36 cellular contexts compared by ENCODE assay signal in the genomic region with DNA sequence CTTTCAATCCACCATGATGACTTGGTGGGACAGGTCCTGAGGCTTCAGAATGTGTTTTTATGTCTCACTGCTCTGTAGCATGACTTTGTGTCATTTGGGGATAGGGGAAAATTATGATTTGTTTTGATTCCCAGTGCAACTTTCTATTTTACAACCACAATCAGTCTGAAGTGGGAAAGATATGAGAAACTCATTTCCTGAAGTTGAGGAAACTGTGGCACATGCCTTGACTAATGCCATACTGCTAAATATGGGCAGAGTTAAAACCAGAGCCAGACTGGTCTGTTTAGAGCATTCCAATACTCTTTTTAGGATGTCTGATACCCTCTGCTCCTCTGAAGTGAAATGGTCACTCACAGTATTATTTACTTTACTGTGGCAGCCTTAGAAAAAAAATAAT.
"Had no signal": no experiment of that assay in that cellular context is flagged by ENCODE, and none has a peak within 500 bp of the region (broad histone marks: within the 10 kb centered on the region; RNA-seq: fewer than 3 reads in every experiment).

No MANE protein-coding gene starts in this region.

- H3K4me1 ChIP-seq: adrenal gland, gastroesophageal sphincter, prostate gland, suprapubic skin, tibial artery, upper lobe of right lung had no signal

- DNase-seq: activated CD4-positive, alpha-beta T cell treated with anti-CD3 and anti-CD28 coated beads, Interleukin-2, amount 10 ng/mL, durations not matched to agents 7 days and 5 days; activated CD8-positive, alpha-beta memory T cell treated with anti-CD3 and anti-CD28 coated beads, Interleukin-2, amount 10 ng/mL, durations not matched to agents 7 days and 5 days; activated CD8-positive, alpha-beta T cell treated with anti-CD3 and anti-CD28 coated beads, Interleukin-2, amount 10 ng/mL, durations not matched to agents 7 days and 5 days; activated naive CD4-positive, alpha-beta T cell; activated naive CD8-positive, alpha-beta T cell treated with anti-CD3 and anti-CD28 coated beads for 36 hours; activated T-cell treated with anti-CD3 and anti-CD28 coated beads, Interleukin-2, amount 50 U/mL, for 48 hours; adrenal gland; aorta; effector memory CD8-positive, alpha-beta T cell; erythroblast; islet precursor cell; left cardiac atrium; mammary epithelial cell; midbrain; naive thymus-derived CD4-positive, alpha-beta T cell; ovary; retina; small intestine; stimulated activated CD4-positive, alpha-beta T cell treated with anti-CD3 and anti-CD28 coated beads, Interleukin-1b, Interleukin-23, amount 100 ng/mL, for 48 hours; stimulated activated CD4-positive, alpha-beta T cell treated with anti-CD3 and anti-CD28 coated beads, Interleukin-4, amount 100 ng/mL, for 4 hours; stimulated activated CD8-positive, alpha-beta memory T cell treated with anti-CD3 and anti-CD28 coated beads, Interleukin-4, amount 100 ng/mL, for 48 hours; stimulated activated naive CD8-positive, alpha-beta T cell treated with anti-CD3 and anti-CD28 coated beads, Interleukin-15, amount 100 ng/mL, for 72 hours; T-helper 17 cell; T1000; tibial artery; upper lobe of right lung; WERI-Rb-1 had no signal

- ATAC-seq: activated CD4-positive, CD25-positive, alpha-beta regulatory T cell treated with anti-CD3 and anti-CD28 coated beads, Interleukin-2, amount 50 U/mL, for 24 hours; activated CD8-positive, alpha-beta memory T cell treated with anti-CD3 and anti-CD28 coated beads, Interleukin-2, amount 10 ng/mL, durations not matched to agents 7 days and 5 days; activated CD8-positive, alpha-beta T cell treated with anti-CD3 and anti-CD28 coated beads, Interleukin-2, amount 10 ng/mL, durations not matched to agents 7 days and 5 days; effector memory CD8-positive, alpha-beta T cell; gastroesophageal sphincter; left cardiac atrium; naive thymus-derived CD4-positive, alpha-beta T cell; sciatic nerve; stimulated activated memory B cell treated with anti-CD40 and anti-IgM and Interleukin-4, amounts not matched to agents 10 μg/mL and 1 μg/mL and 100 μg/mL, for 72 hours; stimulated activated naive CD8-positive, alpha-beta T cell treated with anti-CD3 and anti-CD28 coated beads, Interleukin-15, amount 100 ng/mL, for 72 hours; T-helper 17 cell; upper lobe of right lung had no signal

- H3K4me3 ChIP-seq: adrenal gland, coronary artery, gastroesophageal sphincter, hepatocyte, ovary, prostate gland, suprapubic skin, tibial artery, upper lobe of right lung had no signal

- H3K9me3 ChIP-seq: adrenal gland, gastroesophageal sphincter, ovary, prostate gland, suprapubic skin, tibial artery, upper lobe of right lung had no signal

- H3K27ac ChIP-seq: adrenal gland, coronary artery, gastroesophageal sphincter, hepatocyte, ovary, prostate gland, suprapubic skin, tibial artery, upper lobe of right lung, WERI-Rb-1 had no signal

- H3K27me3 ChIP-seq: adrenal gland, hepatocyte, ovary, suprapubic skin, tibial artery, upper lobe of right lung had no signal

- H3K27me3 Mint-ChIP-seq: activated CD8-positive, alpha-beta memory T cell treated with anti-CD3 and anti-CD28 coated beads, Interleukin-2, amount 10 ng/mL, durations not matched to agents 7 days and 5 days had no signal

- H3K4me3 Mint-ChIP-seq: activated CD4-positive, alpha-beta T cell treated with anti-CD3 and anti-CD28 coated beads, Interleukin-2, amount 10 ng/mL, durations not matched to agents 7 days and 5 days; activated CD8-positive, alpha-beta memory T cell treated with anti-CD3 and anti-CD28 coated beads, Interleukin-2, amount 10 ng/mL, durations not matched to agents 7 days and 5 days; activated CD8-positive, alpha-beta T cell treated with anti-CD3 and anti-CD28 coated beads, Interleukin-2, amount 10 ng/mL, durations not matched to agents 7 days and 5 days; activated naive CD8-positive, alpha-beta T cell treated with anti-CD3 and anti-CD28 coated beads for 36 hours; brain; effector memory CD8-positive, alpha-beta T cell; naive thymus-derived CD4-positive, alpha-beta T cell; stimulated activated memory B cell treated with anti-CD40 and anti-IgM and Interleukin-4, amounts not matched to agents 10 μg/mL and 1 μg/mL and 100 μg/mL, for 72 hours; stimulated activated naive CD8-positive, alpha-beta T cell treated with anti-CD3 and anti-CD28 coated beads, Interleukin-15, amount 100 ng/mL, for 72 hours; T-helper 17 cell had no signal

- H3K79me2 ChIP-seq: hepatocyte had no signal

- H3K4me2 ChIP-seq: hepatocyte had no signal

- H3K27ac Mint-ChIP-seq: activated CD4-positive, alpha-beta T cell treated with anti-CD3 and anti-CD28 coated beads, Interleukin-2, amount 10 ng/mL, durations not matched to agents 7 days and 5 days; activated CD8-positive, alpha-beta memory T cell treated with anti-CD3 and anti-CD28 coated beads, Interleukin-2, amount 10 ng/mL, durations not matched to agents 7 days and 5 days; activated CD8-positive, alpha-beta T cell treated with anti-CD3 and anti-CD28 coated beads, Interleukin-2, amount 10 ng/mL, durations not matched to agents 7 days and 5 days; activated naive CD8-positive, alpha-beta T cell treated with anti-CD3 and anti-CD28 coated beads for 36 hours; brain; effector memory CD8-positive, alpha-beta T cell; naive thymus-derived CD4-positive, alpha-beta T cell; stimulated activated memory B cell treated with anti-CD40 and anti-IgM and Interleukin-4, amounts not matched to agents 10 μg/mL and 1 μg/mL and 100 μg/mL, for 72 hours; stimulated activated naive CD8-positive, alpha-beta T cell treated with anti-CD3 and anti-CD28 coated beads, Interleukin-15, amount 100 ng/mL, for 72 hours; T-helper 17 cell had no signal

- H2AFZ ChIP-seq: hepatocyte had no signal

- H3K36me3 Mint-ChIP-seq: activated CD8-positive, alpha-beta memory T cell treated with anti-CD3 and anti-CD28 coated beads, Interleukin-2, amount 10 ng/mL, durations not matched to agents 7 days and 5 days; activated naive CD8-positive, alpha-beta T cell treated with anti-CD3 and anti-CD28 coated beads for 36 hours; brain; naive thymus-derived CD4-positive, alpha-beta T cell; stimulated activated memory B cell treated with anti-CD40 and anti-IgM and Interleukin-4, amounts not matched to agents 10 μg/mL and 1 μg/mL and 100 μg/mL, for 72 hours had no signal

- H3K36me3 ChIP-seq: adrenal gland, gastroesophageal sphincter, ovary, prostate gland, suprapubic skin, tibial artery, upper lobe of right lung, WERI-Rb-1 had no signal

- H3K9me3 Mint-ChIP-seq: activated CD4-positive, alpha-beta T cell treated with anti-CD3 and anti-CD28 coated beads, Interleukin-2, amount 10 ng/mL, durations not matched to agents 7 days and 5 days; activated naive CD8-positive, alpha-beta T cell treated with anti-CD3 and anti-CD28 coated beads for 36 hours; effector memory CD8-positive, alpha-beta T cell; stimulated activated memory B cell treated with anti-CD40 and anti-IgM and Interleukin-4, amounts not matched to agents 10 μg/mL and 1 μg/mL and 100 μg/mL, for 72 hours; stimulated activated naive CD8-positive, alpha-beta T cell treated with anti-CD3 and anti-CD28 coated beads, Interleukin-15, amount 100 ng/mL, for 72 hours had no signal

- H3K4me1 Mint-ChIP-seq: activated CD4-positive, alpha-beta T cell treated with anti-CD3 and anti-CD28 coated beads, Interleukin-2, amount 10 ng/mL, durations not matched to agents 7 days and 5 days; activated CD8-positive, alpha-beta memory T cell treated with anti-CD3 and anti-CD28 coated beads, Interleukin-2, amount 10 ng/mL, durations not matched to agents 7 days and 5 days; activated naive CD8-positive, alpha-beta T cell treated with anti-CD3 and anti-CD28 coated beads for 36 hours; brain; naive thymus-derived CD4-positive, alpha-beta T cell; stimulated activated memory B cell treated with anti-CD40 and anti-IgM and Interleukin-4, amounts not matched to agents 10 μg/mL and 1 μg/mL and 100 μg/mL, for 72 hours; stimulated activated naive CD8-positive, alpha-beta T cell treated with anti-CD3 and anti-CD28 coated beads, Interleukin-15, amount 100 ng/mL, for 72 hours; T-helper 17 cell had no signal
